ENCODE assay signal across 8 cellular contexts in genomic region chr14:74084277-74085046, GRCh38. TPM values are rescaled to one million over a fixed set of nuclear protein-coding genes. Genes with fewer than 3 reads are reported as not detected.
DNase-seq lines count a peak whose midpoint lies in the region; ATAC-seq and TF ChIP-seq lines count a peak whose summit lies in the region.

ALDH6A1 (minus strand) TSS chr14:74084453; CDS start chr14:74084394, 59 bp downstream.
LIN52 (plus strand) TSS chr14:74084956; CDS start chr14:74084975, 19 bp downstream.

- peaks cover 10% of the 10 kb centered on the region for H3K36me3 Mint-ChIP-seq in activated CD4-positive, alpha-beta T cell treated with anti-CD3 and anti-CD28 coated beads, Interleukin-2, amount 10 ng/mL, durations not matched to agents 24 days and 14 days (ENCODE audit: low read depth)

- no peaks in the 10 kb centered on the region for H3K9me3 Mint-ChIP-seq in activated CD4-positive, alpha-beta T cell treated with anti-CD3 and anti-CD28 coated beads, Interleukin-2, amount 10 ng/mL, durations not matched to agents 24 days and 14 days

- H3K4me1 ChIP-seq in colonic mucosa: peaks cover 10% of the 10 kb centered on the region

- DNase-seq in NCI-H526 treated with DMSO at 0.1 percent for 48 hours (lab: John Stamatoyannopoulos, UW): peak; percentile 99
- peak; percentile 100 for DNase-seq in activated CD4-positive, alpha-beta T cell treated with anti-CD3 and anti-CD28 coated beads, Interleukin-2, amount 10 ng/mL, durations not matched to agents 24 days and 14 days
- peak; percentile 100 for DNase-seq in colonic mucosa
- DNase-seq in stimulated activated CD4-positive, alpha-beta T cell treated with anti-CD3 and anti-CD28 coated beads, Interleukin-1b, Interleukin-23, amount 100 ng/mL, for 4 hours (ENCODE audit: low read depth in 2 of 2): peak; percentile 99 to 100

- peak within 1 kb of the TSS; percentile 88 to 90 for H3K9ac ChIP-seq in colonic mucosa (ENCODE audit: low read depth in 2 of 2, low read length in 2 of 2)

- no peak for TF ChIP-seq CTCF in C4-2B (conservative IDR thresholded peaks at IDR 0.05)
- no peak for TF ChIP-seq CTCF in colonic mucosa (IDR thresholded peaks at IDR 0.05)

- H3K4me1 Mint-ChIP-seq in activated CD4-positive, alpha-beta T cell treated with anti-CD3 and anti-CD28 coated beads, Interleukin-2, amount 10 ng/mL, durations not matched to agents 24 days and 14 days: peaks cover 35% of the 10 kb centered on the region

- no peaks in the 10 kb centered on the region for H3K9me3 ChIP-seq in colonic mucosa

- no peaks in the 10 kb centered on the region for H3K36me3 ChIP-seq in colonic mucosa

- no peaks in the 10 kb centered on the region for H3K27me3 ChIP-seq in colonic mucosa
- H3K27me3 ChIP-seq in layer of hippocampus (ENCODE audit: control insufficient read depth, insufficient read depth, low read length): no peaks in the 10 kb centered on the region

- peak within 1 kb of the TSS; percentile 99 for H3K4me3 Mint-ChIP-seq in activated CD4-positive, alpha-beta T cell treated with anti-CD3 and anti-CD28 coated beads, Interleukin-2, amount 10 ng/mL, durations not matched to agents 24 days and 14 days

- no peaks in the 10 kb centered on the region for H3K27me3 Mint-ChIP-seq in activated CD4-positive, alpha-beta T cell treated with anti-CD3 and anti-CD28 coated beads, Interleukin-2, amount 10 ng/mL, durations not matched to agents 24 days and 14 days

- intact Hi-C loops in activated CD4-positive, alpha-beta T cell treated with anti-CD3 and anti-CD28 coated beads, Interleukin-2, amount 10 ng/mL, durations not matched to agents 24 days and 14 days (cut with micrococcal nuclease): loop anchor here (1.0 to 2.0 kb wide), 4 partner anchors 65 to 324 kb away; partner anchors contain the start of genes BBOF1, COQ6, ENTPD5 and FAM161B
- intact Hi-C loops in colonic mucosa (cut with DNase I): no loop called here

- peak within 1 kb of the TSS; percentile 74 for H3K4me3 ChIP-seq in colonic mucosa

- ATAC-seq in GM19328 (IDR thresholded peaks at IDR 0.05; ENCODE audit: unreplicated experiment): peak; percentile 91
- peak; percentile 89 for ATAC-seq in HG03520 (IDR thresholded peaks at IDR 0.05; ENCODE audit: unreplicated experiment)

- peak within 1 kb of the TSS; percentile 93 for H3K27ac ChIP-seq in C4-2B
- peak within 1 kb of the TSS; percentile 54 for H3K27ac ChIP-seq in colonic mucosa
- peak within 1 kb of the TSS; percentile 73 for H3K27ac ChIP-seq in layer of hippocampus (ENCODE audit: low read depth, low read length)

- peak within 1 kb of the TSS; percentile 97 for H3K27ac Mint-ChIP-seq in activated CD4-positive, alpha-beta T cell treated with anti-CD3 and anti-CD28 coated beads, Interleukin-2, amount 10 ng/mL, durations not matched to agents 24 days and 14 days

RNA-seq across cellular contexts. Expression of gene ALDH6A1, which starts in this region (rescaled TPM):
- total RNA-seq in activated CD4-positive, alpha-beta T cell treated with anti-CD3 and anti-CD28 coated beads, Interleukin-2, amount 10 ng/mL, durations not matched to agents 24 days and 14 days: 10.8 and 11.8 TPM in 2 replicates
- total RNA-seq in colonic mucosa: 10 to 100 TPM; 29.6 to 47.9 TPM

RNA-seq across cellular contexts. Expression of gene LIN52, which starts in this region (rescaled TPM):
- total RNA-seq in activated CD4-positive, alpha-beta T cell treated with anti-CD3 and anti-CD28 coated beads, Interleukin-2, amount 10 ng/mL, durations not matched to agents 24 days and 14 days: 15.2 and 21.5 TPM in 2 replicates
- total RNA-seq in colonic mucosa: 1 to 10 TPM; 3.5 to 7.5 TPM

Comparison
In these comparisons a context has a peak if more than half of its experiments do, and no peak if none do; other contexts are left out.
1. Peak in every context shown above with its lines: DNase-seq, ATAC-seq, H3K4me3 ChIP-seq and H3K27ac ChIP-seq.